Comparison of ENCODE assay signal across 23 cellular contexts in the genomic region with DNA sequence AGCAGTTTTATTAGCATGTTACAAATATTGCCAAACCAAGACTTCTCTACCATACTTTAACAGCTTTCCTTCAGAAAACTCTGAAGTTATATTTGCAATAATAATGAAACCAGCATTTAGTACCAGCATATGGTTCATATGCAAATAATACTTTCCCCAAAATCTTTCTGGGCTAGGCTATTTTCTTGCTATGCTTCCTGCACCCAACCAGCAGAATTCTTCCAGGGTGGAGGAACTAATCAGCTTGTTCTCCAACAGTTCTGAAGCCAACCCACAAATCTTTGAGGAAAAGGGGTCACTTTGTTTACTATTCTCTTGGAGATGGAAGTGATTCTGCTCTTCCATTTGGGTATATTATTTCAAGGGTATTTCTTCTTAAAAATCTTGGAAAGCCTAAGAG.
"Had no signal": no experiment of that assay in that cellular context is flagged by ENCODE, and none has a peak within 500 bp of the region (broad histone marks: within the 10 kb centered on the region; RNA-seq: fewer than 3 reads in every experiment).

No MANE protein-coding gene starts in this region.

- H3K27ac ChIP-seq: cardiac muscle cell, foreskin keratinocyte, right atrium auricular region had no signal

- H3K36me3 Mint-ChIP-seq: activated CD4-positive, alpha-beta memory T cell treated with anti-CD3 and anti-CD28 coated beads for 36 hours; activated naive CD8-positive, alpha-beta T cell treated with anti-CD3 and anti-CD28 coated beads, Interleukin-2, amount 10 ng/mL, durations not matched to agents 7 days and 5 days; stimulated activated effector memory CD8-positive, alpha-beta T cell treated with anti-CD3 and anti-CD28 coated beads, Interleukin-12 subunit alpha, Interleukin-12 subunit beta, amount 100 ng/mL, for 72 hours had no signal

- H3K27me3 Mint-ChIP-seq: activated B cell treated with CpG ODN at 0.5 μM for 24 hours; activated CD4-positive, alpha-beta memory T cell treated with anti-CD3 and anti-CD28 coated beads for 36 hours; activated naive CD8-positive, alpha-beta T cell treated with anti-CD3 and anti-CD28 coated beads, Interleukin-2, amount 10 ng/mL, durations not matched to agents 7 days and 5 days; dendritic cell treated with granulocyte-macrophage colony-stimulating factor and Interleukin-4, amounts not matched to agents 40 ng/mL and 50 ng/mL, for 4 days; naive thymus-derived CD8-positive, alpha-beta T cell; progenitor cell of endocrine pancreas; stimulated activated naive CD8-positive, alpha-beta T cell treated with anti-CD3 and anti-CD28 coated beads, Interleukin-15, amount 100 ng/mL, for 72 hours; T-helper 17 cell had no signal

- H3K4me3 ChIP-seq: cardiac muscle cell, left lung, right atrium auricular region, uterus had no signal

- H3K4me1 ChIP-seq: left lung, right atrium auricular region had no signal

- DNase-seq: activated B cell treated with CpG ODN at 0.5 μM for 24 hours; activated CD4-positive, alpha-beta memory T cell treated with anti-CD3 and anti-CD28 coated beads for 36 hours; activated CD4-positive, alpha-beta T cell treated with anti-CD3 and anti-CD28 coated beads for 4 hours; activated naive CD4-positive, alpha-beta T cell treated with Interleukin-2 at 50 U/mL for 16 hours; activated naive CD8-positive, alpha-beta T cell treated with anti-CD3 and anti-CD28 coated beads, Interleukin-2, amount 10 ng/mL, durations not matched to agents 7 days and 5 days; activated T-cell treated with anti-CD3 and anti-CD28 coated beads, Interleukin-2, amount 50 U/mL, for 48 hours; amygdala; effector CD4-positive, alpha-beta T cell; foreskin keratinocyte; left lung; naive thymus-derived CD8-positive, alpha-beta T cell; stimulated activated CD4-positive, alpha-beta T cell treated with anti-CD3 and anti-CD28 coated beads, Interleukin-12 subunit alpha, Interleukin-12 subunit beta, amount 100 ng/mL, for 4 hours; stimulated activated CD4-positive, alpha-beta T cell treated with anti-CD3 and anti-CD28 coated beads, Interleukin-1b, Interleukin-23, amount 100 ng/mL, for 48 hours; stimulated activated naive CD8-positive, alpha-beta T cell treated with anti-CD3 and anti-CD28 coated beads, Interleukin-15, amount 100 ng/mL, for 72 hours; T-helper 17 cell; trophoblast cell; uterus had no signal

- H3K4me1 Mint-ChIP-seq: activated B cell treated with CpG ODN at 0.5 μM for 24 hours; activated naive CD8-positive, alpha-beta T cell treated with anti-CD3 and anti-CD28 coated beads, Interleukin-2, amount 10 ng/mL, durations not matched to agents 7 days and 5 days; naive thymus-derived CD8-positive, alpha-beta T cell; stimulated activated effector memory CD8-positive, alpha-beta T cell treated with anti-CD3 and anti-CD28 coated beads, Interleukin-12 subunit alpha, Interleukin-12 subunit beta, amount 100 ng/mL, for 72 hours; stimulated activated naive CD8-positive, alpha-beta T cell treated with anti-CD3 and anti-CD28 coated beads, Interleukin-15, amount 100 ng/mL, for 72 hours; T-helper 17 cell had no signal

- H3K36me3 ChIP-seq: cardiac muscle cell, left lung, right atrium auricular region, uterus had no signal

- H3K9me3 ChIP-seq: uterus had no signal

- H3K27me3 ChIP-seq: cardiac muscle cell, foreskin keratinocyte, left lung, right atrium auricular region, uterus had no signal

- ATAC-seq: foreskin keratinocyte; left lung; naive thymus-derived CD8-positive, alpha-beta T cell; stimulated activated effector memory CD8-positive, alpha-beta T cell treated with anti-CD3 and anti-CD28 coated beads, Interleukin-12 subunit alpha, Interleukin-12 subunit beta, amount 100 ng/mL, for 72 hours; stimulated activated naive CD8-positive, alpha-beta T cell treated with anti-CD3 and anti-CD28 coated beads, Interleukin-15, amount 100 ng/mL, for 72 hours; T-helper 17 cell had no signal

- H3K9me3 Mint-ChIP-seq: activated B cell treated with CpG ODN at 0.5 μM for 24 hours; activated naive CD8-positive, alpha-beta T cell treated with anti-CD3 and anti-CD28 coated beads, Interleukin-2, amount 10 ng/mL, durations not matched to agents 7 days and 5 days; stimulated activated effector memory CD8-positive, alpha-beta T cell treated with anti-CD3 and anti-CD28 coated beads, Interleukin-12 subunit alpha, Interleukin-12 subunit beta, amount 100 ng/mL, for 72 hours had no signal

- H3K4me3 Mint-ChIP-seq: activated B cell treated with CpG ODN at 0.5 μM for 24 hours; activated CD4-positive, alpha-beta memory T cell treated with anti-CD3 and anti-CD28 coated beads for 36 hours; activated naive CD8-positive, alpha-beta T cell treated with anti-CD3 and anti-CD28 coated beads, Interleukin-2, amount 10 ng/mL, durations not matched to agents 7 days and 5 days; dendritic cell treated with granulocyte-macrophage colony-stimulating factor and Interleukin-4, amounts not matched to agents 40 ng/mL and 50 ng/mL, for 4 days; mesothelial cell of epicardium; naive thymus-derived CD8-positive, alpha-beta T cell; stimulated activated effector memory CD8-positive, alpha-beta T cell treated with anti-CD3 and anti-CD28 coated beads, Interleukin-12 subunit alpha, Interleukin-12 subunit beta, amount 100 ng/mL, for 72 hours; stimulated activated naive CD8-positive, alpha-beta T cell treated with anti-CD3 and anti-CD28 coated beads, Interleukin-15, amount 100 ng/mL, for 72 hours; T-helper 17 cell had no signal

- H3K27ac Mint-ChIP-seq: activated B cell treated with CpG ODN at 0.5 μM for 24 hours; activated CD4-positive, alpha-beta memory T cell treated with anti-CD3 and anti-CD28 coated beads for 36 hours; activated naive CD8-positive, alpha-beta T cell treated with anti-CD3 and anti-CD28 coated beads, Interleukin-2, amount 10 ng/mL, durations not matched to agents 7 days and 5 days; dendritic cell treated with granulocyte-macrophage colony-stimulating factor and Interleukin-4, amounts not matched to agents 40 ng/mL and 50 ng/mL, for 4 days; mesothelial cell of epicardium; naive thymus-derived CD8-positive, alpha-beta T cell; progenitor cell of endocrine pancreas; stimulated activated effector memory CD8-positive, alpha-beta T cell treated with anti-CD3 and anti-CD28 coated beads, Interleukin-12 subunit alpha, Interleukin-12 subunit beta, amount 100 ng/mL, for 72 hours; stimulated activated naive CD8-positive, alpha-beta T cell treated with anti-CD3 and anti-CD28 coated beads, Interleukin-15, amount 100 ng/mL, for 72 hours; T-helper 17 cell had no signal
